Comparison of ENCODE assay signal across 15 cellular contexts in the genomic region with DNA sequence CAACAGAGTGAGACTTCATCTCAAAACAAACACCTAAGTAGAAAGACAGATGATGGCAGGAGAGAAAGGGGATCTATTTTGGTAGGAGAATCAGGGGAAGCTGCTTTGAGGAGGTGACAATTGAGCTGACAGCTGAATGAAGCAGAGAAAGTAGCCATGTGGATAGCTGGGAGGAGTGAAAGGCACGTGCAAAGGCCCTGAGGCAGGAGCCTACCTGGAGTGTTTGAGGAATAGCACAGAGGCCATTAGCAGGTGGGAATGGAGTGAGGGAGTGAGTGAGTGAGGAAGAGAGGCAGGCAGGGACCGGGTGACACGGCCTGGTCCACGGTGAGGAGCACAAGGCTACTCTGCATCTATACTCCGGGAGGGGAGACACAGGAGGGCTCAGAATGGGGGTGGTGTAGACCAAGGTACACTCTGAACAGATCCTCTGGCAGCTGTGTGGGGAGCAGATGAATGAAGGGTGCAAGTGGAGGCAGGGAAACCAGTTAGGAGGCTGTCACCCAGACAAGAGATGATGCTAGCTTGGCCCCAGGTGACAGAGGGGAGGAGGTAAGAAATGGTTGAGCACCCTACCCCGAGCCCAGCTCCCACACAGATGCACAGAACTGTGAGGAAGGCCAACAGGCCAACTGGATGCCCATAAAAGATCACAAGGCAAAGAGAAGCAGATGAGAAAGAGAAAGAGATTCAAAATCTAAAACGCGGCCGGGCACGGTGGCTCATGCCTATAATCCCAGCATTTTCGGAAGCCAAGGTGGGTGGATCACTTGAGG. TPM values are rescaled to one million over a fixed set of nuclear protein-coding genes. Genes with fewer than 3 reads are reported as not detected.
DNase-seq lines count a peak whose midpoint lies in the region; ATAC-seq, FAIRE-seq and TF ChIP-seq lines count a peak whose summit lies in the region.
"Had no signal": no experiment of that assay in that cellular context is flagged by ENCODE, and none has a peak within 500 bp of the region (broad histone marks: within the 10 kb centered on the region; RNA-seq: fewer than 3 reads in every experiment).

No MANE protein-coding gene starts in this region.

- H3K79me2 ChIP-seq in HepG2 (ENCODE audit: insufficient read depth, low read length), result no peaks in the 10 kb centered on the region

- H3K36me3 Mint-ChIP-seq in T-cell, result peaks cover 22% of the 10 kb centered on the region

- H3K27ac Mint-ChIP-seq in T-cell, result peak overlapping the region; percentile 92 to 96

- H3K4me3 Mint-ChIP-seq in T-cell, result peak overlapping the region in 2 of 3 donors; percentile 7 to 82

- ATAC-seq in HepG2 (no peak), right lobe of liver (no peak), T-cell (replicated peaks in 1 of 4) (no peak), GM21576 (IDR thresholded peaks at IDR 0.05; ENCODE audit: unreplicated experiment) (no peak), GM18505 (IDR thresholded peaks at IDR 0.05; ENCODE audit: unreplicated experiment) (no peak), HG03439 (IDR thresholded peaks at IDR 0.05; ENCODE audit: unreplicated experiment) (no peak)

- CTCF ChIA-PET in HepG2 (lab: Yijun Ruan, JAX; ENCODE audit: low intra/inter-chr PET ratio, low total read pairs), result no interaction called here
- CTCF ChIA-PET in T-cell (lab: Charles Lee), result no interaction called here

- TF ChIP-seq CTCF in HepG2 (CRISPR knock-in tag; IDR thresholded peaks at IDR 0.05) (no peak), right lobe of liver (IDR thresholded peaks at IDR 0.05) (no peak)

- no TSS peak for BruUV-seq in HepG2 (replicated peaks; lab: Mats Ljungman, UMichigan)

- H3K4me1 Mint-ChIP-seq in T-cell, result peaks cover 94 to 96% (median 94%) of the 10 kb centered on the region in 3 donors

- H3K9me3 Mint-ChIP-seq in T-cell, result no peaks in the 10 kb centered on the region

- H3K36me3 ChIP-seq in HepG2 (replicated peaks in 1 of 2; ENCODE audit: control insufficient read depth in 1 of 2, insufficient read depth in 2 of 2, low read length in 2 of 2) (no peaks in the 10 kb centered on the region; a peak in 2 of 5 replicates), right lobe of liver (no peaks in the 10 kb centered on the region)
- H3K36me3 ChIP-seq in effector memory CD4-positive, alpha-beta T cell (ENCODE audit: control insufficient read depth, insufficient read depth, low read length), result no peaks in the 10 kb centered on the region
- H3K36me3 ChIP-seq: left ventricle myocardium inferior, prostate gland, SJSA1 had no signal

- 95% methylated on average over 11 of the region's 11 CpGs for whole genome bisulfite sequencing in HepG2 (ENCODE audit: low lambda C conversion rate)
- 97% methylated on average over 10 of the region's 11 CpGs for WGBS in right lobe of liver (ENCODE audit: insufficient coverage, low coverage, low lambda C conversion rate, missing lambda C conversion rate)

- H3K9ac ChIP-seq in HepG2 (ENCODE audit: insufficient read depth, low read depth, low read length), result no peak overlapping the region

- no peaks in the 10 kb centered on the region for H4K20me1 ChIP-seq in HepG2 (ENCODE audit: insufficient read depth, low read length)

- no peak overlapping the region for H3K27ac ChIP-seq in HepG2 (ENCODE audit: extremely low read length, insufficient read depth, low read length)
- H3K27ac ChIP-seq in right lobe of liver, result no peak overlapping the region
- peak overlapping the region; percentile 71 for H3K27ac ChIP-seq in effector memory CD4-positive, alpha-beta T cell (ENCODE audit: insufficient read depth, low read length, poor library complexity, severe bottlenecking)
- H3K27ac ChIP-seq: left ventricle myocardium inferior, prostate gland, SJSA1 had no signal

- FAIRE-seq in HepG2 (lab: Jason Lieb, UNC), result no peak

- no peak overlapping the region for H2AFZ ChIP-seq in HepG2 (ENCODE audit: low read length)

- H3K4me3 ChIP-seq in HepG2 (replicated peaks in 1 of 3; ENCODE audit: insufficient read depth in 1 of 3, low read depth in 2 of 3, low read length in 3 of 3) (no peak overlapping the region), right lobe of liver (no peak overlapping the region)
- no peak overlapping the region for H3K4me3 ChIP-seq in effector memory CD4-positive, alpha-beta T cell (ENCODE audit: insufficient read depth, low read depth, low read length, poor library complexity, severe bottlenecking)
- H3K4me3 ChIP-seq: left ventricle myocardium inferior, prostate gland, SJSA1 had no signal

- in situ Hi-C loops in HepG2 (cut with HindIII; ENCODE audit: extremely low pct_ligation_motif_present, low pct_unique_long_range_greater_than_20kb), result no loop called here

- H3K4me2 ChIP-seq in HepG2 (ENCODE audit: low read depth, low read length), result no peak overlapping the region

- DNase-seq in HepG2 (ENCODE audit: low spot score), result no peak
- no peak for DNase-seq in right lobe of liver
- DNase-seq in T-cell, result no peak
- no peak for DNase-seq in effector memory CD4-positive, alpha-beta T cell
- no peak for DNase-seq in NCI-H2081 treated with DMSO at 0.1 percent for 48 hours (lab: John Stamatoyannopoulos, UW)
- DNase-seq: DMS79, foreskin fibroblast, left ventricle myocardium inferior, NCI-H1436, NCI-H446 had no signal

- TF ChIP-seq EP300 in HepG2 (IDR thresholded peaks at IDR 0.05; ENCODE audit: low read depth in 2 of 2, low read length in 2 of 2), result no peak
- no peak for TF ChIP-seq EP300 in HepG2 (CRISPR knock-in tag; IDR thresholded peaks at IDR 0.05; ENCODE audit: borderline replicate concordance)

- no peaks in the 10 kb centered on the region for H3K27me3 ChIP-seq in HepG2 (ENCODE audit: control insufficient read depth in 1 of 2, insufficient read depth in 2 of 2, low read length in 2 of 2)
- H3K27me3 ChIP-seq in right lobe of liver, result no peaks in the 10 kb centered on the region
- no peaks in the 10 kb centered on the region for H3K27me3 ChIP-seq in effector memory CD4-positive, alpha-beta T cell (replicated peaks; ENCODE audit: control insufficient read depth, insufficient read depth, low read length, poor library complexity, severe bottlenecking)
- H3K27me3 ChIP-seq: SJSA1 had no signal

- H3K9me3 ChIP-seq in HepG2 (ENCODE audit: low read length), result no peaks in the 10 kb centered on the region
- H3K9me3 ChIP-seq in right lobe of liver, result no peaks in the 10 kb centered on the region
- no peaks in the 10 kb centered on the region for H3K9me3 ChIP-seq in effector memory CD4-positive, alpha-beta T cell (ENCODE audit: control insufficient read depth, low read length)
- H3K9me3 ChIP-seq: left ventricle myocardium inferior, prostate gland, SJSA1 had no signal

- intact Hi-C loops in HepG2 (cut with micrococcal nuclease; ENCODE audit: unreplicated experiment) (no loop called here), right lobe of liver (cut with DNase I) (no loop called here)

- TF ChIP-seq POLR2A in HepG2 (IDR thresholded peaks at IDR 0.05; ENCODE audit: insufficient read depth in 1 of 2, low read depth in 2 of 2, low read length in 2 of 2) (no peak), right lobe of liver (IDR thresholded peaks at IDR 0.05) (no peak), GM18505 (IDR thresholded peaks at IDR 0.05; ENCODE audit: borderline replicate concordance, extremely low read depth, insufficient read depth, insufficient read length) (no peak)

- TF ChIP-seq RAD21 in HepG2 (CRISPR knock-in tag; IDR thresholded peaks at IDR 0.05), result no peak

- H3K4me1 ChIP-seq in HepG2 (ENCODE audit: insufficient read depth, low read length), result no peaks in the 10 kb centered on the region
- H3K4me1 ChIP-seq in right lobe of liver, result no peaks in the 10 kb centered on the region
- peaks cover 62% of the 10 kb centered on the region for H3K4me1 ChIP-seq in effector memory CD4-positive, alpha-beta T cell (ENCODE audit: control insufficient read depth, insufficient read depth, low read length, poor library complexity, severe bottlenecking)
- H3K4me1 ChIP-seq: prostate gland had no signal

- H3K27me3 Mint-ChIP-seq in T-cell, result no peaks in the 10 kb centered on the region

- POLR2A ChIA-PET in HepG2 (lab: Yijun Ruan, JAX) (no interaction called here), T-cell (lab: Charles Lee) (no interaction called here)

TF ChIP-seq in HepG2, 621 proteins besides CTCF, POLR2A, EP300 and RAD21:
- TF ChIP-seq ZMYM3 (CRISPR knock-in tag; IDR thresholded peaks at IDR 0.05) (peak; percentile 75), KDM5B (CRISPR knock-in tag; IDR thresholded peaks at IDR 0.05; ENCODE audit: borderline replicate concordance) (0 out of 2 replicates have a peak, but pooled peaks have one; percentile 16), SMARCC2 (IDR thresholded peaks at IDR 0.05) (no peak)
- TF ChIP-seq, protein P1, sequence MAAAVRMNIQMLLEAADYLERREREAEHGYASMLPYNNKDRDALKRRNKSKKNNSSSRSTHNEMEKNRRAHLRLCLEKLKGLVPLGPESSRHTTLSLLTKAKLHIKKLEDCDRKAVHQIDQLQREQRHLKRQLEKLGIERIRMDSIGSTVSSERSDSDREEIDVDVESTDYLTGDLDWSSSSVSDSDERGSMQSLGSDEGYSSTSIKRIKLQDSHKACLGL (CRISPR knock-in tag; IDR thresholded peaks at IDR 0.05), result 0 out of 2 replicates have a peak, but pooled peaks have one; percentile 25

RNA-seq across cellular contexts. Expression of a gene that starts 43.6 kb away (rescaled TPM):
- total RNA-seq in HepG2 (2016; rRNA removed; fragmentation: Illumina TruSeq; extraction: Trizol) (3.3 and 8.0 TPM in 2 replicates), right lobe of liver (1 to 10 TPM; 3.9 to 7.1 (median 4.7) TPM), T-cell (10 to 100 TPM; 49.0 to 75.9 (median 67.0) TPM)
- 4.1 and 4.9 TPM in 2 replicates for total RNA-seq in HepG2 (2016; cell fraction: cytosol; rRNA removed; fragmentation: Illumina TruSeq; extraction: Trizol; ENCODE audit: low read depth)
- total RNA-seq in HepG2 (2016; cell fraction: insoluble cytoplasmic fraction; rRNA removed; fragmentation: Illumina TruSeq; extraction: Trizol), result 2.6 and 7.7 TPM in 2 replicates
- total RNA-seq in HepG2 (2016; cell fraction: membrane; rRNA removed; fragmentation: Illumina TruSeq; extraction: Trizol), result 4.2 TPM in 2 replicates
- 8.5 and 9.9 TPM in 2 replicates for total RNA-seq in HepG2 (2016; cell fraction: nucleus; rRNA removed; fragmentation: Illumina TruSeq; extraction: Trizol)
- 1.9 TPM in 2 replicates for polyA plus RNA-seq in HepG2 (2011; rRNA removed)
- 0.85 and 1.7 TPM in 2 replicates for polyA plus RNA-seq in HepG2 (2011; cell fraction: cytosol; rRNA removed)
- 6.8 and 7.7 TPM in 2 replicates for polyA plus RNA-seq in HepG2 (2011; cell fraction: nucleus; rRNA removed)
- polyA plus RNA-seq in HepG2 (2012), result 5.7 and 6.1 TPM in 2 replicates
- 0.31 and 0.43 TPM in 2 replicates for polyA plus RNA-seq in HepG2 (2016; cell fraction: cytosol; fragmentation: Illumina TruSeq; extraction: Trizol; ENCODE audit: low read depth)
- 7.2 and 8.9 TPM in 2 replicates for polyA plus RNA-seq in HepG2 (2016; cell fraction: insoluble cytoplasmic fraction; fragmentation: Illumina TruSeq; extraction: Trizol; ENCODE audit: low read depth)
- polyA plus RNA-seq in HepG2 (2016; cell fraction: membrane; fragmentation: Illumina TruSeq; extraction: Trizol; ENCODE audit: low read depth), result 1.2 and 1.4 TPM in 2 replicates
- polyA plus RNA-seq in HepG2 (2016; cell fraction: nucleus; fragmentation: Illumina TruSeq; extraction: Trizol; ENCODE audit: insufficient read depth, low read depth), result 11.5 and 12.3 TPM in 2 replicates
- polyA minus RNA-seq in HepG2 (2011; rRNA and poly(A)+ RNA removed; ENCODE audit: low replicate concordance), result 3.3 TPM in 1 of 2 replicates, not detected in the other
- 4.3 and 5.8 TPM in 2 replicates for polyA minus RNA-seq in HepG2 (2011; cell fraction: cytosol; rRNA and poly(A)+ RNA removed)
- 7.7 and 8.2 TPM in 2 replicates for polyA minus RNA-seq in HepG2 (2011; cell fraction: nucleus; rRNA and poly(A)+ RNA removed)
- total RNA-seq: SJSA1 had no signal

Comparison
In these comparisons a context has a peak if more than half of its experiments do, and no peak if none do; other contexts are left out.
1. RNA of a gene that starts 43.6 kb away (total RNA-seq): 49.0 to 75.9 TPM in T-cell; 3.9 to 7.1 TPM in right lobe of liver and 2.6 to 9.9 TPM in HepG2; every median in the first group is over 4 times any median in the second.